10 cellular contexts compared by ENCODE assay signal in genomic region chr7:151091431-151091830, GRCh38. TPM values are rescaled to one million over a fixed set of nuclear protein-coding genes. Genes with fewer than 3 reads are reported as not detected.
DNase-seq lines count a peak whose midpoint lies in the region; TF ChIP-seq lines count a peak whose summit lies in the region.
"Had no signal": no experiment of that assay in that cellular context is flagged by ENCODE, and none has a peak within 500 bp of the region (broad histone marks: within the 10 kb centered on the region; RNA-seq: fewer than 3 reads in every experiment).

No MANE protein-coding gene starts in this region.

- peaks cover 16% of the 10 kb centered on the region for H3K79me1 ChIP-seq in trophoblast cell (ENCODE audit: low read length)

- H2AFZ ChIP-seq in trophoblast cell (ENCODE audit: insufficient read depth, low read length, poor library complexity), result no peak overlapping the region

- no peak overlapping the region for H2BK5ac ChIP-seq in trophoblast cell (ENCODE audit: low read depth, low read length, poor library complexity)

- H2BK12ac ChIP-seq in trophoblast cell (ENCODE audit: low read length), result no peak overlapping the region

- H3K79me2 ChIP-seq in trophoblast cell (ENCODE audit: control insufficient read depth, insufficient read depth, low read length, poor library complexity), result peaks cover 27% of the 10 kb centered on the region

- peak overlapping the region; percentile 3 for H3K18ac ChIP-seq in trophoblast cell (ENCODE audit: low read length)

- no peak overlapping the region for H2AK5ac ChIP-seq in trophoblast cell (ENCODE audit: low read length)

- H3K9me3 Mint-ChIP-seq in activated T-cell treated with anti-CD3 and anti-CD28 coated beads, Interleukin-2, amount 50 U/mL, for 24 hours, result no peaks in the 10 kb centered on the region

- H3K9ac ChIP-seq in trophoblast cell (ENCODE audit: low read length), result no peak overlapping the region

- TF ChIP-seq CTCF in NB4 (IDR thresholded peaks at IDR 0.05; ENCODE audit: low read depth, low read length), result peak; percentile 85
- peak in 48 of 56 donors; percentile 18 to 57 (median 41) for TF ChIP-seq CTCF in dorsolateral prefrontal cortex (IDR thresholded peaks at IDR 0.05 in 54 of 56, conservative IDR thresholded peaks at IDR 0.05 in 2 of 56; ENCODE audit: low read depth in 1 of 56, partially characterized antibody in 56 of 56)

- H3K23ac ChIP-seq in trophoblast cell (ENCODE audit: low read length), result no peak overlapping the region

- peaks cover 5 to 7% of the 10 kb centered on the region in 2 experiments for H3K36me3 ChIP-seq in trophoblast cell (ENCODE audit: control insufficient read depth in 1 of 2, insufficient read depth in 2 of 2, low read length in 2 of 2)

- H3K27me3 Mint-ChIP-seq in activated T-cell treated with anti-CD3 and anti-CD28 coated beads, Interleukin-2, amount 50 U/mL, for 24 hours, result no peaks in the 10 kb centered on the region

- H3K27ac ChIP-seq in dorsolateral prefrontal cortex (peak overlapping the region in 17 of 59 donors; percentile 5 to 92 (median 28)), trophoblast cell (ENCODE audit: low read depth, low read length) (no peak overlapping the region)

- no peak overlapping the region for H3K14ac ChIP-seq in trophoblast cell (ENCODE audit: low read length)

- TF ChIP-seq POLR2A in NB4 (IDR thresholded peaks at IDR 0.05; ENCODE audit: extremely low read depth, insufficient read length), result no peak

- WGBS in trophoblast cell (ENCODE audit: extremely low coverage, insufficient coverage, insufficient read length), result no CpG with 5 or more reads among the region's 6 CpGs

- no peak overlapping the region for H3K4me3 Mint-ChIP-seq in activated T-cell treated with anti-CD3 and anti-CD28 coated beads, Interleukin-2, amount 50 U/mL, for 24 hours

- peak overlapping the region; percentile 37 for H3K4ac ChIP-seq in trophoblast cell (ENCODE audit: low read depth, low read length)

- no peak overlapping the region for H3K27ac Mint-ChIP-seq in activated T-cell treated with anti-CD3 and anti-CD28 coated beads, Interleukin-2, amount 50 U/mL, for 24 hours

- H3K4me1 ChIP-seq in trophoblast cell (ENCODE audit: control insufficient read depth in 1 of 2, insufficient read depth in 2 of 2, low read length in 2 of 2), result peaks cover 27 to 36% of the 10 kb centered on the region in 2 experiments

- no peak overlapping the region for H4K12ac ChIP-seq in trophoblast cell (ENCODE audit: low read depth, low read length)

- H3K4me2 ChIP-seq in trophoblast cell (ENCODE audit: low read length), result no peak overlapping the region

- H3K27me3 ChIP-seq in dorsolateral prefrontal cortex (no peaks in the 10 kb centered on the region), trophoblast cell (ENCODE audit: insufficient read depth, low read length) (no peaks in the 10 kb centered on the region)

- H3K36me3 Mint-ChIP-seq in activated T-cell treated with anti-CD3 and anti-CD28 coated beads, Interleukin-2, amount 50 U/mL, for 24 hours (ENCODE audit: low read depth), result peaks cover 24% of the 10 kb centered on the region

- DNase-seq in DMS53 (lab: John Stamatoyannopoulos, UW), result peak; percentile 64
- DNase-seq in DMS53 treated with DMSO at 0.1 percent for 48 hours (lab: John Stamatoyannopoulos, UW; ENCODE audit: unreplicated experiment), result no peak
- peak; percentile 58 for DNase-seq in NB4 (ENCODE audit: low read depth)
- DNase-seq in dorsolateral prefrontal cortex, result no peak
- peak in 1 of 2 donors; percentile 43 for DNase-seq in trophoblast cell
- DNase-seq in activated T-cell treated with anti-CD3 and anti-CD28 coated beads, Interleukin-2, amount 50 U/mL, for 24 hours, result no peak
- DNase-seq in NCI-H2107 (lab: John Stamatoyannopoulos, UW), result no peak
- no peak for DNase-seq in NOMO-1 treated with dmso at 0.1 percent for 144 hours (lab: John Stamatoyannopoulos, UW; ENCODE audit: unreplicated experiment)
- DNase-seq: NCI-H187 treated with DMSO at 0.1 percent for 48 hours; stimulated activated CD4-positive, alpha-beta T cell treated with anti-CD3 and anti-CD28 coated beads, Interleukin-2, amount 100 ng/mL, for 48 hours had no signal

- intact Hi-C loops in dorsolateral prefrontal cortex (cut with DNase I), result no loop called here

- no peak overlapping the region for H4K8ac ChIP-seq in trophoblast cell (ENCODE audit: low read depth, low read length)

- H3K4me1 Mint-ChIP-seq in activated T-cell treated with anti-CD3 and anti-CD28 coated beads, Interleukin-2, amount 50 U/mL, for 24 hours (ENCODE audit: low read depth), result peaks cover 25% of the 10 kb centered on the region

- no peak overlapping the region for H4K91ac ChIP-seq in trophoblast cell (ENCODE audit: low read depth, low read length)

- no peak overlapping the region for H2BK120ac ChIP-seq in trophoblast cell (ENCODE audit: insufficient read depth, low read length, poor library complexity)

- H3K9me3 ChIP-seq in trophoblast cell (ENCODE audit: insufficient read depth, low read depth, low read length), result no peaks in the 10 kb centered on the region

- H3K4me3 ChIP-seq in NB4 (ENCODE audit: low read depth, low read length), result no peak overlapping the region
- peak overlapping the region in 20 of 59 donors; percentile 0 to 90 (median 14) for H3K4me3 ChIP-seq in dorsolateral prefrontal cortex
- no peak overlapping the region for H3K4me3 ChIP-seq in trophoblast cell (ENCODE audit: low read depth, low read length)

RNA-seq across cellular contexts. Expression of gene AGAP3, which starts 5.2 kb away (rescaled TPM):
- total RNA-seq in dorsolateral prefrontal cortex, result 100 to 1,000 TPM; 309 to 533 (median 426) TPM
- 91.1 and 102 TPM in 2 replicates for polyA plus RNA-seq in trophoblast cell (2013)

RNA-seq across cellular contexts. Expression of gene TMUB1, which starts 8.1 kb away (rescaled TPM):
- total RNA-seq in dorsolateral prefrontal cortex, result 10 to 100 TPM; 17.3 to 45.4 (median 25.2) TPM
- polyA plus RNA-seq in trophoblast cell (2013), result 82.7 and 85.1 TPM in 2 replicates

RNA-seq across cellular contexts. Expression of gene FASTK, which starts 10.8 kb away (rescaled TPM):
- 100 to 1,000 TPM in 1 of 120 experiments, 10 to 100 TPM in 119; 53.2 to 105 (median 70.3) TPM for total RNA-seq in dorsolateral prefrontal cortex
- 59.7 and 61.2 TPM in 2 replicates for polyA plus RNA-seq in trophoblast cell (2013)

RNA-seq across cellular contexts. Expression of gene SLC4A2, which starts 32.0 kb away (rescaled TPM):
- 100 to 1,000 TPM in 1 of 120 experiments, 10 to 100 TPM in 119; 15.3 to 100 (median 42.1) TPM for total RNA-seq in dorsolateral prefrontal cortex
- polyA plus RNA-seq in trophoblast cell (2013), result 225 and 252 TPM in 2 replicates

RNA-seq across cellular contexts. Expression of gene CDK5, which starts 33.7 kb away (rescaled TPM):
- total RNA-seq in dorsolateral prefrontal cortex, result 10 to 100 TPM; 24.9 to 86.2 (median 58.7) TPM
- polyA plus RNA-seq in trophoblast cell (2013), result 22.3 and 22.9 TPM in 2 replicates

Comparison
In these comparisons a context has a peak if more than half of its experiments do, and no peak if none do; other contexts are left out.
1. DNase-seq: peak in DMS53 (single experiment) and NB4 (single experiment); none in DMS53 treated with DMSO at 0.1 percent for 48 hours (single experiment), dorsolateral prefrontal cortex (0 of 10), activated T-cell treated with anti-CD3 and anti-CD28 coated beads, Interleukin-2, amount 50 U/mL, for 24 hours (single experiment), NCI-H2107 (single experiment) and NOMO-1 treated with dmso at 0.1 percent for 144 hours (single experiment).